Comparison of ENCODE assay signal across 1 cellular context in genomic region chr3:134373942-134374790, GRCh38.
TF ChIP-seq lines count a peak whose summit lies in the region.

TSS of gene AMOTL2 (minus strand) at chr3:134374447. CDS start at chr3:134371433, 3,014 bp downstream.

TF ChIP-seq in IMR-90, 13 proteins besides CTCF, POLR2A, EP300 and RAD21:
- no peak; the same call in none of the 2 replicates for TF ChIP-seq SMC3 (IDR thresholded peaks at IDR 0.05; ENCODE audit: low read depth, low read length)
- no peak for TF ChIP-seq RFX5 (IDR thresholded peaks at IDR 0.05; ENCODE audit: low read depth, low read length)
- peak; percentile 84 for TF ChIP-seq BHLHE40 (IDR thresholded peaks at IDR 0.05; ENCODE audit: low read depth, low read length)
- TF ChIP-seq ELK1 (IDR thresholded peaks at IDR 0.05; ENCODE audit: borderline replicate concordance, low read depth, low read length) = no peak
- TF ChIP-seq MAFK (IDR thresholded peaks at IDR 0.05; ENCODE audit: low read depth, low read length) = no peak
- no peak for TF ChIP-seq FOS (IDR thresholded peaks at IDR 0.05; ENCODE audit: low read depth, low read length)
- TF ChIP-seq MXI1 (IDR thresholded peaks at IDR 0.05; ENCODE audit: borderline replicate concordance, low read depth, low read length) = no peak; the same call in 1 of the 2 replicates
- peak; percentile 99 for TF ChIP-seq MAZ (IDR thresholded peaks at IDR 0.05; ENCODE audit: borderline replicate concordance, low read depth, low read length)
TF ChIP-seq in IMR-90: peak in this region for 2.
